Comparison of ENCODE assay signal across 22 cellular contexts in the genomic region with DNA sequence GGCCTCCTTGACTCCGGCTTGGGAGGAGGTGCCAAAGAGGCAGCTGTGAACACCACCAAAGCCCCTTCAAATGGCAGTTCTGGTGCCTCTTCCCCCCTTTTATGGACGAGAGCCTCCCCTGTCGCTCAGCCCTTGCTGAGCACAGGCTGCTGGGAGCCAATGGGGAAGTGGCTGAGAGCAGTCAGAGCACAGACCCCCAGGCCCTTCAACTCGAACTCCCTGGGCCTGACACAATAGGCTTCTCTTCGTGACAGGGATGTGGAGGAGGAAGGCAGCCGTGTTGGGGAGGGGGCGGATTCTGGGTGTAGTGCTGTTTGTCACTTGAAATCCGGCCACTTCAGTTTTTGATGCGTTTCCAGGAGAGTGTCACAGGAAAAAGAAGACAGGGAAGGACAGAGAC. TPM values are rescaled to one million over a fixed set of nuclear protein-coding genes. Genes with fewer than 3 reads are reported as not detected.
"Had no signal": no experiment of that assay in that cellular context is flagged by ENCODE, and none has a peak within 500 bp of the region (broad histone marks: within the 10 kb centered on the region; RNA-seq: fewer than 3 reads in every experiment).

Gene PDYN (minus strand): TSS at position 73 of the 400 bp plus-strand sequence. CDS start 10,974 bp downstream, outside the sequence.

- H3K9me3 ChIP-seq: esophagus muscularis mucosa, lower lobe of right lung, prostate gland, tibial artery had no signal

- H3K4me3 ChIP-seq: esophagus muscularis mucosa, lower lobe of right lung, prostate gland, skin epidermis, tibial artery had no signal

- DNase-seq: activated CD4-positive, alpha-beta T cell treated with anti-CD3 and anti-CD28 coated beads, Interleukin-2, amount 50 U/mL, for 1 hour; activated naive CD4-positive, alpha-beta T cell treated with Interleukin-2 at 50 U/mL for 16 hours; activated T-cell treated with anti-CD3 and anti-CD28 coated beads for 4 hours; aorta; hippocampal formation; lower lobe of right lung; naive B cell; right cardiac atrium; stimulated activated CD4-positive, alpha-beta T cell treated with anti-CD3 and anti-CD28 coated beads, Interleukin-15, amount 100 ng/mL, for 24 hours; stimulated activated CD4-positive, alpha-beta T cell treated with anti-CD3 and anti-CD28 coated beads, Interleukin-4, amount 100 ng/mL, for 1 hour; stimulated activated naive CD4-positive, alpha-beta T cell; SW 1271; tibial artery had no signal

- H3K4me1 ChIP-seq: esophagus muscularis mucosa, lower lobe of right lung, prostate gland, tibial artery had no signal

- H3K4me3 Mint-ChIP-seq: naive B cell had no signal

- H3K36me3 ChIP-seq: esophagus muscularis mucosa, lower lobe of right lung, prostate gland, tibial artery had no signal

- H3K27ac ChIP-seq: esophagus muscularis mucosa, lower lobe of right lung, prostate gland, skin epidermis, tibial artery had no signal

- H3K36me3 Mint-ChIP-seq: naive B cell had no signal

RNA-seq across cellular contexts. Expression of gene PDYN, which starts in this region (rescaled TPM):
- total RNA-seq: activated CD8-positive, alpha-beta memory T cell treated with anti-CD3 and anti-CD28 coated beads for 36 hours; aorta; bronchial epithelial cell; esophagus muscularis mucosa; glomerular endothelial cell; lower lobe of right lung; omental fat pad; right cardiac atrium; subcutaneous adipose tissue; T-helper 2 cell treated with Interferon-gamma antibody and Interleukin-4, amounts not matched to agents 100 ng/mL and 5 ng/mL, for 36 hours had no signal
- polyA plus RNA-seq: aorta, right cardiac atrium had no signal
